In genomic region chr1:153460551-153460950, GRCh38 we compare ENCODE assay signal across 37 cellular contexts. TPM values are rescaled to one million over a fixed set of nuclear protein-coding genes. Genes with fewer than 3 reads are reported as not detected.
"Had no signal": no experiment of that assay in that cellular context is flagged by ENCODE, and none has a peak within 500 bp of the region (broad histone marks: within the 10 kb centered on the region; RNA-seq: fewer than 3 reads in every experiment).

TSS of gene S100A7 (minus strand) at chr1:153460651. CDS start at chr1:153459013, 1,638 bp downstream.

- DNase-seq: activated CD4-positive, alpha-beta memory T cell treated with anti-CD3 and anti-CD28 coated beads, Interleukin-2, amount 10 ng/mL, durations not matched to agents 7 days and 5 days; activated CD4-positive, alpha-beta T cell treated with anti-CD3 and anti-CD28 coated beads for 1 hour; activated CD4-positive, alpha-beta T cell treated with anti-CD3 and anti-CD28 coated beads for 48 hours; activated CD4-positive, CD25-positive, alpha-beta regulatory T cell; activated CD8-positive, alpha-beta memory T cell treated with anti-CD3 and anti-CD28 coated beads for 24 hours; activated CD8-positive, alpha-beta memory T cell treated with anti-CD3 and anti-CD28 coated beads, Interleukin-2, amount 10 ng/mL, durations not matched to agents 7 days and 5 days; activated CD8-positive, alpha-beta memory T cell treated with anti-CD3 and anti-CD28 coated beads, Interleukin-2, amount 50 U/mL, for 48 hours; activated effector memory CD4-positive, alpha-beta T cell treated with anti-CD3 and anti-CD28 coated beads, Interleukin-2, amount 50 U/mL, for 16 hours; activated naive CD4-positive, alpha-beta T cell; activated naive CD4-positive, alpha-beta T cell treated with anti-CD3 and anti-CD28 coated beads, Interleukin-2, amount 50 U/mL, for 16 hours; activated naive CD8-positive, alpha-beta T cell treated with anti-CD3 and anti-CD28 coated beads for 36 hours; activated T-cell treated with anti-CD3 and anti-CD28 coated beads, Interleukin-2, amount 50 U/mL, for 48 hours; amniotic stem cell; body of pancreas; NCI-H1048; NCI-H1105 treated with DMSO at 0.1 percent for 48 hours; NCI-H1436; NCI-H1694; NCI-H1930; NCI-H2081 treated with DMSO at 0.1 percent for 48 hours; NCI-H226; NCI-H446 treated with DMSO at 0.1 percent for 48 hours; NCI-H524; SHP77; SJCRH30; T1000; WERI-Rb-1 had no signal

- H3K27ac ChIP-seq: body of pancreas, breast epithelium, KMS-11, SJCRH30, SK-N-MC, WERI-Rb-1 had no signal

- H3K27me3 ChIP-seq: body of pancreas, breast epithelium, SJCRH30 had no signal

- H3K36me3 ChIP-seq: breast epithelium, SJCRH30, WERI-Rb-1 had no signal

- ATAC-seq: activated CD8-positive, alpha-beta memory T cell treated with anti-CD3 and anti-CD28 coated beads, Interleukin-2, amount 10 ng/mL, durations not matched to agents 7 days and 5 days; body of pancreas; Panc1 had no signal

- H3K4me1 ChIP-seq: body of pancreas, breast epithelium, SJCRH30 had no signal

- H3K9me3 ChIP-seq: body of pancreas, breast epithelium, SJCRH30 had no signal

- H3K4me3 ChIP-seq: body of pancreas, breast epithelium, SJCRH30, SK-N-MC had no signal

RNA-seq across cellular contexts. Expression of gene S100A7, which starts in this region (rescaled TPM):
- total RNA-seq: activated CD4-positive, alpha-beta memory T cell treated with anti-CD3 and anti-CD28 coated beads, Interleukin-2, amount 10 ng/mL, durations not matched to agents 7 days and 5 days; activated CD8-positive, alpha-beta memory T cell treated with anti-CD3 and anti-CD28 coated beads, Interleukin-2, amount 10 ng/mL, durations not matched to agents 7 days and 5 days; activated naive CD8-positive, alpha-beta T cell treated with anti-CD3 and anti-CD28 coated beads for 36 hours; astrocyte; body of pancreas; breast epithelium; cardiac septum; M059J; RPMI7951; SJCRH30; T-helper 1 cell treated with Interleukin-12 subunit alpha and Interleukin-12 subunit beta and Interleukin-4 antibody, amounts not matched to agents 30 ng/mL and 1 ng/mL, for 36 hours; T-helper 2 cell treated with Interferon-gamma antibody and Interleukin-4, amounts not matched to agents 100 ng/mL and 5 ng/mL, for 36 hours had no signal
